21 cellular contexts compared by ENCODE assay signal in the genomic region with DNA sequence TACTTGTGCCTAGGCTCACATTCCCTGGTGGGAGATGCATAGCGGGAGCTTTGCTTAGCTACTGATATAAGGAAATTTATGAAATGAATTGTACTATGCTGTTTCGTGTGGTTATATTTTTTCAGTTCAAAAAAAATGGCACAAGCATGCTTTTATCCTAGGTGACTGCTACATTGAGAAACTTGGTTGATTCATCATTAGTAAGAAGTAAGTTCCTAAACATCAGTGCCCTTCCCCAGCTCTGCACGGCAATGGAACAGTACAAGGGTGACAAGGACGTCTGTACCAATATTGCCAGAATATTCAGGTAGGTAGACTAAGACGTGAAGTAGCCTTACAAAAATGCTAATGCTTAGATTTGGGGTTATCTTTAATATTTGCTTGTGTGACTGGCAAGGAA.
"Had no signal": no experiment of that assay in that cellular context is flagged by ENCODE, and none has a peak within 500 bp of the region (broad histone marks: within the 10 kb centered on the region; RNA-seq: fewer than 3 reads in every experiment).

No MANE protein-coding gene starts in this region.

- H3K4me1 ChIP-seq: gastrocnemius medialis, transverse colon had no signal

- ATAC-seq: esophagus mucosa; gastrocnemius medialis; heart right ventricle; mucosa of descending colon; naive thymus-derived CD8-positive, alpha-beta T cell; sciatic nerve had no signal

- H3K27ac ChIP-seq: coronary artery, gastrocnemius medialis, heart right ventricle, spleen, stomach, thoracic aorta, transverse colon had no signal

- H3K4me3 Mint-ChIP-seq: naive thymus-derived CD8-positive, alpha-beta T cell had no signal

- H3K9me3 ChIP-seq: gastrocnemius medialis, heart right ventricle, mucosa of descending colon, spleen, stomach, thoracic aorta, transverse colon had no signal

- H3K27ac Mint-ChIP-seq: naive thymus-derived CD8-positive, alpha-beta T cell had no signal

- DNase-seq: effector CD4-positive, alpha-beta T cell; gastrocnemius medialis; heart right ventricle; hypothalamus; kidney glomerular epithelial cell; mucosa of descending colon; naive thymus-derived CD8-positive, alpha-beta T cell; posterior cingulate gyrus; spleen; stimulated activated CD4-positive, alpha-beta T cell treated with anti-CD3 and anti-CD28 coated beads, Interleukin-15, amount 100 ng/mL, for 24 hours; stimulated activated CD4-positive, alpha-beta T cell treated with anti-CD3 and anti-CD28 coated beads, Interleukin-1b, Interleukin-23, amount 100 ng/mL, for 48 hours; stimulated activated CD4-positive, alpha-beta T cell treated with anti-CD3 and anti-CD28 coated beads, Interleukin-4, amount 100 ng/mL, for 4 hours; stimulated activated naive CD4-positive, alpha-beta T cell; stomach; substantia nigra; transverse colon had no signal

- H3K36me3 ChIP-seq: gastrocnemius medialis, heart right ventricle, spleen, stomach, thoracic aorta, transverse colon had no signal

- H3K27me3 Mint-ChIP-seq: naive thymus-derived CD8-positive, alpha-beta T cell had no signal

- H3K4me3 ChIP-seq: coronary artery, gastrocnemius medialis, heart right ventricle, mucosa of descending colon, spleen, stomach, thoracic aorta, transverse colon had no signal

- FAIRE-seq: islet of Langerhans had no signal

- H3K27me3 ChIP-seq: gastrocnemius medialis, heart right ventricle, spleen, stomach, transverse colon had no signal
